In the genomic region with DNA sequence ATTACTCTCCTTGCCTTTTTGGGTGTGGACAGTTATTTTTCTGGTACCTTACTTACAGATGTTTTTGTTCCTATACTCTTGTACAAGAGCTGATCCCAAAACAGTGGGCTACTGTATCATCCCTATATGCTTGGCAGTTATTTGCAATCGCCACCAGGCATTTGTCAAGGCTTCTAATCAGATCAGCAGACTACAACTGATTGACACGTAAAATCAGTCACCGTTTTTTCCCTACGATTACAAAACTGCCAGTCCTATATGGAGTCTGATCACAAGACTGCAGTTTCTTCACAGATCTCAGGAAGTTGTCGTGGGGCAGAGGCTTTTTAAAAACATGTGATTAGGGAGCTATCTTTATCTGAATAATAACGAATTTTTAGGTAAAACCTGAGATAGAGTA, we compare ENCODE assay signal across 11 cellular contexts. TPM values are rescaled to one million over a fixed set of nuclear protein-coding genes. Genes with fewer than 3 reads are reported as not detected.
DNase-seq lines count a peak whose midpoint lies in the region; ATAC-seq and TF ChIP-seq lines count a peak whose summit lies in the region.
"Had no signal": no experiment of that assay in that cellular context is flagged by ENCODE, and none has a peak within 500 bp of the region (broad histone marks: within the 10 kb centered on the region; RNA-seq: fewer than 3 reads in every experiment).

No MANE protein-coding gene starts in this region.

- peak overlapping the region; percentile 8; the same call in 1 of the 2 replicates for H3K9ac ChIP-seq in HCT116 (ENCODE audit: low read length)

- no peaks in the 10 kb centered on the region for H3K9me3 ChIP-seq in HCT116 (ENCODE audit: control insufficient read depth in 1 of 2, insufficient read depth in 1 of 2, low read depth in 1 of 2, low read length in 2 of 2)
- H3K9me3 ChIP-seq in mucosa of descending colon, result no peaks in the 10 kb centered on the region
- H3K9me3 ChIP-seq: neutrophil had no signal

- RAD21 ChIA-PET in HCT116 (lab: Charles Lee; ENCODE audit: low non-redundant PET in 1 of 2, low total read pairs in 2 of 2, uncharacterized antibody in 2 of 2, unreplicated experiment in 2 of 2), result no interaction called here

- H3K36me3 Mint-ChIP-seq in CD14-positive monocyte (peaks cover 25 to 45% of the 10 kb centered on the region in 2 donors), memory B cell (peaks cover 11% of the 10 kb centered on the region)
- H3K36me3 Mint-ChIP-seq in activated T-helper 1 cell treated with anti-CD3 and anti-CD28 coated beads, Interleukin-12 subunit alpha, Interleukin-12 subunit beta, Interleukin-2, Interleukin-4 antibody, amounts not matched to agents 30 ng/mL and 10 ng/mL and 1 ng/mL, durations not matched to agents 14 hours and 24 hours and 36 hours (ENCODE audit: low read depth), result peaks cover 21% of the 10 kb centered on the region

- TSS peak; percentile 68 for BruUV-seq in HCT116 (replicated peaks; lab: Mats Ljungman, UMichigan)

- intact Hi-C loops in CD14-positive monocyte (cut with micrococcal nuclease) (loop anchor here in 1 of 2 donors (10.0 kb wide), 1 partner anchor 72 kb away; a partner anchor contains a TSS), HCT116 (cut with micrococcal nuclease) (no loop called here), mucosa of descending colon (cut with DNase I, micrococcal nuclease) (no loop called here)
- intact Hi-C loops in activated T-helper 1 cell treated with anti-CD3 and anti-CD28 coated beads, Interleukin-12 subunit alpha, Interleukin-12 subunit beta, Interleukin-2, Interleukin-4 antibody, amounts not matched to agents 30 ng/mL and 10 ng/mL and 1 ng/mL, durations not matched to agents 14 hours and 24 hours and 36 hours (cut with micrococcal nuclease), result loop anchor here (10.0 kb wide), 2 partner anchors 392 to 1968 kb away; a partner anchor contains a TSS

- H3K4me3 ChIP-seq in HCT116 (replicated peaks in 1 of 2; ENCODE audit: low read depth in 1 of 2, low read length in 2 of 2) (0 out of 4 replicates have a peak overlapping the region, but pooled peaks of 1 of the 2 experiments have one; percentile 71), mucosa of descending colon (no peak overlapping the region)

- peak overlapping the region; percentile 75; the same call in 1 of the 2 replicates for H3K4me2 ChIP-seq in HCT116 (ENCODE audit: low read length)

- no peak for ATAC-seq in HCT116
- no peak for ATAC-seq in memory B cell (ENCODE audit: low read depth)
- ATAC-seq in left lobe of liver, result no peak
- ATAC-seq in mucosa of descending colon, result no peak

- no peak overlapping the region for H3K27ac ChIP-seq in HCT116 (ENCODE audit: low read depth, low read length)

- H3K79me2 ChIP-seq in HCT116 (ENCODE audit: insufficient read depth, low read length), result peaks cover 36% of the 10 kb centered on the region

- peaks cover 0 to 17% of the 10 kb centered on the region in 2 experiments for H3K36me3 ChIP-seq in HCT116 (ENCODE audit: control insufficient read depth in 1 of 2, insufficient read depth in 2 of 2, low read length in 2 of 2)
- no peaks in the 10 kb centered on the region for H3K36me3 ChIP-seq in mucosa of descending colon (ENCODE audit: low read depth)

- no peak for TF ChIP-seq CTCF in CD14-positive monocyte (IDR thresholded peaks at IDR 0.05)
- TF ChIP-seq CTCF in HCT116 (IDR thresholded peaks at IDR 0.05 in 2 of 3, conservative IDR thresholded peaks at IDR 0.05 in 1 of 3; ENCODE audit: borderline replicate concordance in 1 of 3, insufficient read depth in 1 of 3, low read depth in 2 of 3, low read length in 2 of 3), result no peak
- TF ChIP-seq CTCF in mucosa of descending colon (IDR thresholded peaks at IDR 0.05), result no peak

- H3K9me3 Mint-ChIP-seq in CD14-positive monocyte, result no peaks in the 10 kb centered on the region
- no peaks in the 10 kb centered on the region for H3K9me3 Mint-ChIP-seq in activated T-helper 1 cell treated with anti-CD3 and anti-CD28 coated beads, Interleukin-12 subunit alpha, Interleukin-12 subunit beta, Interleukin-2, Interleukin-4 antibody, amounts not matched to agents 30 ng/mL and 10 ng/mL and 1 ng/mL, durations not matched to agents 14 hours and 24 hours and 36 hours
- no peaks in the 10 kb centered on the region for H3K9me3 Mint-ChIP-seq in memory B cell

- no peak for TF ChIP-seq RAD21 in HCT116 (IDR thresholded peaks at IDR 0.05; ENCODE audit: low read depth)

- POLR2A ChIA-PET in HCT116 (lab: Charles Lee), result no interaction called here

- H3K4me1 ChIP-seq in HCT116 (ENCODE audit: control insufficient read depth in 1 of 2, insufficient read depth in 2 of 2, low read length in 2 of 2) (peaks cover 2 to 16% of the 10 kb centered on the region in 2 experiments; a peak in 3 of 4 replicates), mucosa of descending colon (ENCODE audit: low read depth) (peaks cover 16% of the 10 kb centered on the region)

- no peaks in the 10 kb centered on the region for H3K27me3 ChIP-seq in HCT116 (ENCODE audit: insufficient read depth, low read length)
- H3K27me3 ChIP-seq: neutrophil had no signal

- no peaks in the 10 kb centered on the region for H3K9me2 ChIP-seq in HCT116 (ENCODE audit: insufficient read depth)

- peak; percentile 62 for DNase-seq in CD14-positive monocyte (ENCODE audit: low spot score)
- no peak for DNase-seq in HCT116 (ENCODE audit: low read depth, low spot score)
- DNase-seq in activated T-helper 1 cell treated with anti-CD3 and anti-CD28 coated beads, Interleukin-12 subunit alpha, Interleukin-12 subunit beta, Interleukin-2, Interleukin-4 antibody, amounts not matched to agents 30 ng/mL and 10 ng/mL and 1 ng/mL, durations not matched to agents 14 hours and 24 hours and 36 hours (ENCODE audit: low spot score), result no peak
- no peak for DNase-seq in memory B cell (ENCODE audit: low spot score in 2 of 2)
- DNase-seq in left lobe of liver (ENCODE audit: low spot score), result no peak
- DNase-seq in mesenteric fat pad (ENCODE audit: low spot score), result no peak
- no peak for DNase-seq in hepatic stellate cell (ENCODE audit: low spot score)
- DNase-seq in mucosa of descending colon, result no peak
- DNase-seq: central memory CD4-positive, alpha-beta T cell; NCI-H510A had no signal

- H3K27ac Mint-ChIP-seq in CD14-positive monocyte, result peak overlapping the region; percentile 75 to 98 (median 90)
- H3K27ac Mint-ChIP-seq in activated T-helper 1 cell treated with anti-CD3 and anti-CD28 coated beads, Interleukin-12 subunit alpha, Interleukin-12 subunit beta, Interleukin-2, Interleukin-4 antibody, amounts not matched to agents 30 ng/mL and 10 ng/mL and 1 ng/mL, durations not matched to agents 14 hours and 24 hours and 36 hours, result no peak overlapping the region
- no peak overlapping the region for H3K27ac Mint-ChIP-seq in memory B cell

- H4K20me1 ChIP-seq in HCT116 (ENCODE audit: insufficient read depth), result no peaks in the 10 kb centered on the region

- H3K27me3 Mint-ChIP-seq in CD14-positive monocyte (ENCODE audit: low read depth in 3 of 3) (no peaks in the 10 kb centered on the region), memory B cell (no peaks in the 10 kb centered on the region)
- no peaks in the 10 kb centered on the region for H3K27me3 Mint-ChIP-seq in activated T-helper 1 cell treated with anti-CD3 and anti-CD28 coated beads, Interleukin-12 subunit alpha, Interleukin-12 subunit beta, Interleukin-2, Interleukin-4 antibody, amounts not matched to agents 30 ng/mL and 10 ng/mL and 1 ng/mL, durations not matched to agents 14 hours and 24 hours and 36 hours (ENCODE audit: insufficient read depth)

- no peak for TF ChIP-seq POLR2A in HCT116 (IDR thresholded peaks at IDR 0.05; ENCODE audit: borderline replicate concordance, extremely low read depth, insufficient read depth, insufficient read length)

- no peak overlapping the region for H2AFZ ChIP-seq in HCT116 (ENCODE audit: low read depth, low read length, poor library complexity, severe bottlenecking)

- peaks cover 31% of the 10 kb centered on the region for H3K4me1 Mint-ChIP-seq in CD14-positive monocyte
- peaks cover 38% of the 10 kb centered on the region for H3K4me1 Mint-ChIP-seq in activated T-helper 1 cell treated with anti-CD3 and anti-CD28 coated beads, Interleukin-12 subunit alpha, Interleukin-12 subunit beta, Interleukin-2, Interleukin-4 antibody, amounts not matched to agents 30 ng/mL and 10 ng/mL and 1 ng/mL, durations not matched to agents 14 hours and 24 hours and 36 hours (ENCODE audit: low read depth)
- peaks cover 26% of the 10 kb centered on the region for H3K4me1 Mint-ChIP-seq in memory B cell

- peak overlapping the region in 1 of 2 donors; percentile 33 for H3K4me3 Mint-ChIP-seq in CD14-positive monocyte
- H3K4me3 Mint-ChIP-seq in activated T-helper 1 cell treated with anti-CD3 and anti-CD28 coated beads, Interleukin-12 subunit alpha, Interleukin-12 subunit beta, Interleukin-2, Interleukin-4 antibody, amounts not matched to agents 30 ng/mL and 10 ng/mL and 1 ng/mL, durations not matched to agents 14 hours and 24 hours and 36 hours, result peak overlapping the region; percentile 68
- H3K4me3 Mint-ChIP-seq in memory B cell, result peak overlapping the region; percentile 44

- CTCF ChIA-PET in HCT116 (lab: Charles Lee), result interaction anchor here (1.4 kb wide), 1 partner anchor 20 kb away, joined by 3 read pairs; a partner anchor contains a TSS

RNA-seq across cellular contexts. Expression of a gene that starts 1.3 kb away (rescaled TPM):
- 10 to 100 TPM; 36.9 to 43.3 TPM for polyA plus RNA-seq in CD14-positive monocyte
- total RNA-seq in HCT116 (2021; ENCODE audit: unreplicated experiment), result 19.5 TPM
- polyA plus RNA-seq in HCT116 (2012), result 12.9 and 15.9 TPM in 2 replicates
- 13.1 and 14.1 TPM in 2 replicates for total RNA-seq in activated T-helper 1 cell treated with anti-CD3 and anti-CD28 coated beads, Interleukin-12 subunit alpha, Interleukin-12 subunit beta, Interleukin-2, Interleukin-4 antibody, amounts not matched to agents 30 ng/mL and 10 ng/mL and 1 ng/mL, durations not matched to agents 14 hours and 24 hours and 36 hours
- total RNA-seq in left lobe of liver, result 8.1 TPM
- 24.1 TPM for total RNA-seq in mesenteric fat pad
- total RNA-seq in mucosa of descending colon, result 10 to 100 TPM; 29.0 to 35.0 (median 33.2) TPM

RNA-seq across cellular contexts. Expression of a gene that starts 1.8 kb away (rescaled TPM):
- 10 to 100 TPM; 22.5 to 22.6 TPM for polyA plus RNA-seq in CD14-positive monocyte
- total RNA-seq in HCT116 (2021; ENCODE audit: unreplicated experiment), result 14.2 TPM
- 12.3 and 13.4 TPM in 2 replicates for polyA plus RNA-seq in HCT116 (2012)
- total RNA-seq in activated T-helper 1 cell treated with anti-CD3 and anti-CD28 coated beads, Interleukin-12 subunit alpha, Interleukin-12 subunit beta, Interleukin-2, Interleukin-4 antibody, amounts not matched to agents 30 ng/mL and 10 ng/mL and 1 ng/mL, durations not matched to agents 14 hours and 24 hours and 36 hours, result 16.8 and 18.4 TPM in 2 replicates
- total RNA-seq in left lobe of liver, result 10.4 TPM
- total RNA-seq in mesenteric fat pad, result 18.7 TPM
- total RNA-seq in mucosa of descending colon, result 10 to 100 TPM; 16.9 to 42.6 (median 17.1) TPM

RNA-seq across cellular contexts. Expression of a gene that starts 20.4 kb away (rescaled TPM):
- polyA plus RNA-seq in CD14-positive monocyte, result 10 to 100 TPM; 22.7 to 24.0 TPM
- total RNA-seq in HCT116 (2021; ENCODE audit: unreplicated experiment) (11.2 TPM), left lobe of liver (5.0 TPM), mesenteric fat pad (7.4 TPM), mucosa of descending colon (10 to 100 TPM; 15.3 to 19.5 (median 18.6) TPM)
- polyA plus RNA-seq in HCT116 (2012), result 5.4 and 7.4 TPM in 2 replicates
- 14.8 and 15.7 TPM in 2 replicates for total RNA-seq in activated T-helper 1 cell treated with anti-CD3 and anti-CD28 coated beads, Interleukin-12 subunit alpha, Interleukin-12 subunit beta, Interleukin-2, Interleukin-4 antibody, amounts not matched to agents 30 ng/mL and 10 ng/mL and 1 ng/mL, durations not matched to agents 14 hours and 24 hours and 36 hours

RNA-seq across cellular contexts. Expression of a gene that starts 20.6 kb away (rescaled TPM):
- polyA plus RNA-seq in CD14-positive monocyte, result 10 to 100 TPM; 14.0 to 16.7 TPM
- total RNA-seq in HCT116 (2021; ENCODE audit: unreplicated experiment) (23.9 TPM), left lobe of liver (8.8 TPM), mesenteric fat pad (12.9 TPM), mucosa of descending colon (10 to 100 TPM; 22.2 to 23.6 (median 22.4) TPM)
- 17.8 and 20.4 TPM in 2 replicates for polyA plus RNA-seq in HCT116 (2012)
- total RNA-seq in activated T-helper 1 cell treated with anti-CD3 and anti-CD28 coated beads, Interleukin-12 subunit alpha, Interleukin-12 subunit beta, Interleukin-2, Interleukin-4 antibody, amounts not matched to agents 30 ng/mL and 10 ng/mL and 1 ng/mL, durations not matched to agents 14 hours and 24 hours and 36 hours, result 30.1 and 32.4 TPM in 2 replicates

Comparison
In these comparisons a context has a peak if more than half of its experiments do, and no peak if none do; other contexts are left out.
1. H3K27ac Mint-ChIP-seq: peak in CD14-positive monocyte (7 of 7); none in activated T-helper 1 cell treated with anti-CD3 and anti-CD28 coated beads, Interleukin-12 subunit alpha, Interleukin-12 subunit beta, Interleukin-2, Interleukin-4 antibody, amounts not matched to agents 30 ng/mL and 10 ng/mL and 1 ng/mL, durations not matched to agents 14 hours and 24 hours and 36 hours (single experiment) and memory B cell (single experiment).